Comparison of ENCODE assay signal across 19 cellular contexts in the genomic region with DNA sequence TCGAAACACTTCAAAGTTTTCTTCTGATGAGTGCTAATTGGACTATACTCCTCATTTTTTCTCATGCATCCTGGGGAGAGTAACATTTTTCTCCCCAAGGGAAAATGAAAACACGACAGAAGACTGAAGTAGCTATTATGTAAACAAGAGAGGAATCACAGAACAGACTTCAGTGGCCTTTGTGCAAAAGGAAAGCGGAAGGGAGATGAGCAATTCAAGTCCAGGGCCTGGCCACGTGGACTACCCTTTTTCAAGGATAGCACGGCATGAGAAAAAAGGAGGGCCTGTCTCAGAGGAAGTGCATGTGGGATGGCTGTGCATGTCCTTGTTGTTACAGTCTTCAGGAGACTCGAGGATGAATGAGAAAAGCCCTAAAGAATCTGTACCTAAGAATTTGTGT. TPM values are rescaled to one million over a fixed set of nuclear protein-coding genes. Genes with fewer than 3 reads are reported as not detected.
DNase-seq lines count a peak whose midpoint lies in the region; TF ChIP-seq lines count a peak whose summit lies in the region.
"Had no signal": no experiment of that assay in that cellular context is flagged by ENCODE, and none has a peak within 500 bp of the region (broad histone marks: within the 10 kb centered on the region; RNA-seq: fewer than 3 reads in every experiment).

No MANE protein-coding gene starts in this region.

- no peaks in the 10 kb centered on the region for H3K9me3 ChIP-seq in fibroblast of lung (ENCODE audit: control insufficient read depth, insufficient read depth, low read depth, low read length)
- no peaks in the 10 kb centered on the region for H3K9me3 ChIP-seq in CD8-positive, alpha-beta memory T cell (ENCODE audit: low read length)
- H3K9me3 ChIP-seq: esophagus squamous epithelium, pancreas had no signal

- H3K4me3 ChIP-seq in fibroblast of lung (replicated peaks in 1 of 4; ENCODE audit: control extremely low read depth in 1 of 4, insufficient read depth in 1 of 4, low read depth in 3 of 4, low read length in 4 of 4) = no peak overlapping the region
- H3K4me3 ChIP-seq in CD8-positive, alpha-beta memory T cell (ENCODE audit: low read length) = no peak overlapping the region
- H3K4me3 ChIP-seq: dorsolateral prefrontal cortex, esophagus squamous epithelium, pancreas, skin epidermis had no signal

- H4K20me1 ChIP-seq in fibroblast of lung (ENCODE audit: control insufficient read depth, extremely low read depth, insufficient read depth, low read length) = no peaks in the 10 kb centered on the region

- H3K4me2 ChIP-seq in fibroblast of lung (ENCODE audit: extremely low read depth, insufficient read depth, low read length) = no peak overlapping the region

- H3K36me3 ChIP-seq in fibroblast of lung (ENCODE audit: control insufficient read depth, insufficient read depth, low read length) = no peaks in the 10 kb centered on the region
- H3K36me3 ChIP-seq in CD8-positive, alpha-beta memory T cell (ENCODE audit: insufficient read depth, low read length) = no peaks in the 10 kb centered on the region
- H3K36me3 ChIP-seq: esophagus squamous epithelium, pancreas had no signal

- POLR2A ChIA-PET in CD8-positive, alpha-beta memory T cell (lab: Charles Lee) = no interaction called here
- POLR2A ChIA-PET in activated CD4-positive, alpha-beta T cell treated with anti-CD3 and anti-CD28 coated beads, Interleukin-2, amount 10 ng/mL, durations not matched to agents 7 days and 5 days (lab: Charles Lee) = no interaction called here

- peak; percentile 39 for DNase-seq in Daoy (ENCODE audit: low read depth)
- peak; percentile 88 for DNase-seq in SK-MEL-5 (ENCODE audit: low read depth, low spot score)
- DNase-seq in fibroblast of lung (ENCODE audit: low read depth in 2 of 2) = peak in 1 of 2 donors; percentile 65
- DNase-seq in osteocyte (ENCODE audit: extremely low spot score, unreplicated experiment) = no peak
- no peak for DNase-seq in CD8-positive, alpha-beta memory T cell
- DNase-seq in UCSD-AML1 (lab: John Stamatoyannopoulos, UW; ENCODE audit: unreplicated experiment) = no peak
- no peak for DNase-seq in DMS153 treated with DMSO at 0.1 percent for 48 hours (lab: John Stamatoyannopoulos, UW; ENCODE audit: unreplicated experiment)
- no peak for DNase-seq in activated CD4-positive, alpha-beta T cell treated with anti-CD3 and anti-CD28 coated beads, Interleukin-2, amount 10 ng/mL, durations not matched to agents 7 days and 5 days
- DNase-seq: activated naive CD4-positive, alpha-beta T cell treated with Interleukin-2 at 50 U/mL for 16 hours; dorsolateral prefrontal cortex; esophagus squamous epithelium; left colon; NCI-H146; NCI-H446; pancreas; SHP77 treated with DMSO at 0.1 percent for 48 hours had no signal

- H3K4me3 Mint-ChIP-seq in osteocyte (ENCODE audit: unreplicated experiment) = peak overlapping the region; percentile 15
- H3K4me3 Mint-ChIP-seq in CD8-positive, alpha-beta memory T cell = no peak overlapping the region
- no peak overlapping the region for H3K4me3 Mint-ChIP-seq in activated CD4-positive, alpha-beta T cell treated with anti-CD3 and anti-CD28 coated beads, Interleukin-2, amount 10 ng/mL, durations not matched to agents 7 days and 5 days
- H3K4me3 Mint-ChIP-seq: brain had no signal

- peaks cover 19% of the 10 kb centered on the region for H3K4me1 ChIP-seq in fibroblast of lung (ENCODE audit: control insufficient read depth, extremely low read depth, insufficient read depth, low read length)
- no peaks in the 10 kb centered on the region for H3K4me1 ChIP-seq in CD8-positive, alpha-beta memory T cell (ENCODE audit: insufficient read depth, low read length)
- H3K4me1 ChIP-seq: esophagus squamous epithelium, pancreas had no signal

- H2AFZ ChIP-seq in fibroblast of lung (ENCODE audit: low read length) = no peak overlapping the region

- peak overlapping the region; percentile 26 for H3K27ac ChIP-seq in fibroblast of lung (ENCODE audit: insufficient read depth, low read length)
- no peak overlapping the region for H3K27ac ChIP-seq in CD8-positive, alpha-beta memory T cell (ENCODE audit: low read depth, low read length)
- H3K27ac ChIP-seq: esophagus squamous epithelium, pancreas had no signal

- peaks cover 43% of the 10 kb centered on the region for H3K4me1 Mint-ChIP-seq in osteocyte (ENCODE audit: unreplicated experiment)
- H3K4me1 Mint-ChIP-seq in CD8-positive, alpha-beta memory T cell = no peaks in the 10 kb centered on the region
- no peaks in the 10 kb centered on the region for H3K4me1 Mint-ChIP-seq in activated CD4-positive, alpha-beta T cell treated with anti-CD3 and anti-CD28 coated beads, Interleukin-2, amount 10 ng/mL, durations not matched to agents 7 days and 5 days

- H3K9ac ChIP-seq in fibroblast of lung (ENCODE audit: insufficient read depth, low read length) = no peak overlapping the region

- no peak for TF ChIP-seq CTCF in fibroblast of lung (conservative IDR thresholded peaks at IDR 0.05 in 1 of 2, IDR thresholded peaks at IDR 0.05 in 1 of 2; ENCODE audit: low read depth in 1 of 2, low read length in 2 of 2)
- no peak for TF ChIP-seq CTCF in osteocyte (IDR thresholded peaks at IDR 0.05)

- no peaks in the 10 kb centered on the region for H3K27me3 ChIP-seq in fibroblast of lung (ENCODE audit: control insufficient read depth, insufficient read depth, low read length)
- H3K27me3 ChIP-seq in CD8-positive, alpha-beta memory T cell (ENCODE audit: insufficient read depth, low read length, poor library complexity, severe bottlenecking) = no peaks in the 10 kb centered on the region
- H3K27me3 ChIP-seq: dorsolateral prefrontal cortex, esophagus squamous epithelium, pancreas had no signal

- H3K27ac Mint-ChIP-seq in osteocyte (ENCODE audit: unreplicated experiment) = peak overlapping the region; percentile 93
- H3K27ac Mint-ChIP-seq in CD8-positive, alpha-beta memory T cell = no peak overlapping the region
- H3K27ac Mint-ChIP-seq in activated CD4-positive, alpha-beta T cell treated with anti-CD3 and anti-CD28 coated beads, Interleukin-2, amount 10 ng/mL, durations not matched to agents 7 days and 5 days = no peak overlapping the region
- H3K27ac Mint-ChIP-seq: brain had no signal

- H3K9me3 Mint-ChIP-seq in osteocyte (ENCODE audit: unreplicated experiment) = peaks cover 3% of the 10 kb centered on the region
- H3K9me3 Mint-ChIP-seq in CD8-positive, alpha-beta memory T cell = peaks cover 0 to 2% (median 0%) of the 10 kb centered on the region in 5 donors
- no peaks in the 10 kb centered on the region for H3K9me3 Mint-ChIP-seq in activated CD4-positive, alpha-beta T cell treated with anti-CD3 and anti-CD28 coated beads, Interleukin-2, amount 10 ng/mL, durations not matched to agents 7 days and 5 days

- no peaks in the 10 kb centered on the region for H3K79me2 ChIP-seq in fibroblast of lung (ENCODE audit: control insufficient read depth, insufficient read depth, low read length)

- CTCF ChIA-PET in CD8-positive, alpha-beta memory T cell (lab: Charles Lee) = no interaction called here
- CTCF ChIA-PET in activated CD4-positive, alpha-beta T cell treated with anti-CD3 and anti-CD28 coated beads, Interleukin-2, amount 10 ng/mL, durations not matched to agents 7 days and 5 days (lab: Charles Lee) = no interaction called here

- no peaks in the 10 kb centered on the region for H3K27me3 Mint-ChIP-seq in osteocyte (ENCODE audit: unreplicated experiment)
- H3K27me3 Mint-ChIP-seq in CD8-positive, alpha-beta memory T cell = peaks cover 3 to 28% of the 10 kb centered on the region in 2 donors
- H3K27me3 Mint-ChIP-seq in activated CD4-positive, alpha-beta T cell treated with anti-CD3 and anti-CD28 coated beads, Interleukin-2, amount 10 ng/mL, durations not matched to agents 7 days and 5 days = peaks cover 2% of the 10 kb centered on the region

- in situ Hi-C loops in SK-MEL-5 (cut with HindIII; ENCODE audit: low pct_unique_long_range_greater_than_20kb, low sequenced_read_pairs) = no loop called here

- peaks cover 2% of the 10 kb centered on the region for H3K36me3 Mint-ChIP-seq in osteocyte (ENCODE audit: unreplicated experiment)
- H3K36me3 Mint-ChIP-seq in CD8-positive, alpha-beta memory T cell = no peaks in the 10 kb centered on the region
- H3K36me3 Mint-ChIP-seq in activated CD4-positive, alpha-beta T cell treated with anti-CD3 and anti-CD28 coated beads, Interleukin-2, amount 10 ng/mL, durations not matched to agents 7 days and 5 days (ENCODE audit: low read depth) = no peaks in the 10 kb centered on the region
- H3K36me3 Mint-ChIP-seq: brain had no signal

RNA-seq across cellular contexts. Expression of gene KCNE4, which starts 43.8 kb away (rescaled TPM):
- total RNA-seq in Daoy (2014; rRNA removed; shearing (Covaris generic)) = 0.77 and 2.0 TPM in 2 replicates
- total RNA-seq in SK-MEL-5 (2014; rRNA removed; shearing (Covaris generic)) = 12.1 and 13.7 TPM in 2 replicates
- polyA plus RNA-seq in SK-MEL-5 (2015; cell fraction: cytosol; rRNA removed) = 5.3 and 6.2 TPM in 2 replicates
- 1.2 and 2.1 TPM in 2 replicates for polyA plus RNA-seq in SK-MEL-5 (2015; cell fraction: nucleus; rRNA removed)
- total RNA-seq in fibroblast of lung = 11.0 and 25.3 TPM in 2 replicates
- polyA plus RNA-seq in fibroblast of lung = 6.0 and 17.8 TPM in 2 replicates
- 4.3 and 13.1 TPM in 2 replicates for polyA plus RNA-seq in fibroblast of lung (2012)
- polyA minus RNA-seq in fibroblast of lung (ENCODE audit: low replicate concordance) = 3.6 and 4.0 TPM in 2 replicates
- total RNA-seq in osteocyte = 3.5 and 3.7 TPM in 2 replicates
- not detected for total RNA-seq in CD8-positive, alpha-beta memory T cell
- not detected for polyA plus RNA-seq in CD8-positive, alpha-beta memory T cell
- total RNA-seq in activated CD4-positive, alpha-beta T cell treated with anti-CD3 and anti-CD28 coated beads, Interleukin-2, amount 10 ng/mL, durations not matched to agents 7 days and 5 days = not detected
- total RNA-seq: T-helper 2 cell treated with Interferon-gamma antibody and Interleukin-4, amounts not matched to agents 100 ng/mL and 5 ng/mL, for 36 hours had no signal

Comparison
In these comparisons a context has a peak if more than half of its experiments do, and no peak if none do; other contexts are left out.
1. DNase-seq: peak in Daoy (single experiment) and SK-MEL-5 (single experiment); none in osteocyte (single experiment), CD8-positive, alpha-beta memory T cell (0 of 5), UCSD-AML1 (single experiment), DMS153 treated with DMSO at 0.1 percent for 48 hours (single experiment) and activated CD4-positive, alpha-beta T cell treated with anti-CD3 and anti-CD28 coated beads, Interleukin-2, amount 10 ng/mL, durations not matched to agents 7 days and 5 days (single experiment).